In the genomic region with DNA sequence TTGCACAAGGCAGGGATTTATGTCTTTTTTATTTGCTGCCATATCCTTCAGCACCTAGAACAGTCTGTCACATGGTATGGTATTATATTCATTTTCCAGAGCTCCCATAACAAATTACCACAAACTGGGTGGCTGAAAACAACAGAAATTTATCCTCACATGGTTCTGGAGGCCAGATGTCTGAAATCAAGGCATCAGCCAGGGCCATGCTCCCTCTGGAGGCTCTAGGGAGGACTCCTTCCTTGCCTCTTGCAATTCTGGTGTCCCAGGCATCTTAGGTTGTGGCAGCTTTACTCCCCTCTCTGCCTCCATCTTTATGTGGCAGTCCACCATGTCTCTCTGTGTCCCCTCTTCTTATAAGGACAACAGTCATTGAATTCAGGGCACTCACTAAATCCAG, we compare ENCODE assay signal across 19 cellular contexts. TPM values are rescaled to one million over a fixed set of nuclear protein-coding genes. Genes with fewer than 3 reads are reported as not detected.
DNase-seq lines count a peak whose midpoint lies in the region; ATAC-seq, FAIRE-seq and TF ChIP-seq lines count a peak whose summit lies in the region.
"Had no signal": no experiment of that assay in that cellular context is flagged by ENCODE, and none has a peak within 500 bp of the region (broad histone marks: within the 10 kb centered on the region; RNA-seq: fewer than 3 reads in every experiment).

No MANE protein-coding gene starts in this region.

- no TSS peak for BruUV-seq in K562 (replicated peaks; lab: Mats Ljungman, UMichigan)

- no peak overlapping the region for H4K8ac ChIP-seq in trophoblast cell (ENCODE audit: low read depth, low read length)

- peaks cover 42% of the 10 kb centered on the region for H3F3A ChIP-seq in GM23248 (ENCODE audit: insufficient read depth)

- H4K12ac ChIP-seq in trophoblast cell (ENCODE audit: low read depth, low read length), result no peak overlapping the region

- H3K14ac ChIP-seq in trophoblast cell (ENCODE audit: low read length), result no peak overlapping the region

- H3K9me3 ChIP-seq in GM23248 (ENCODE audit: low read depth), result no peaks in the 10 kb centered on the region
- no peaks in the 10 kb centered on the region for H3K9me3 ChIP-seq in K562 (replicated peaks; ENCODE audit: control insufficient read depth, insufficient read depth, low read depth, low read length)
- H3K9me3 ChIP-seq in trophoblast cell (ENCODE audit: insufficient read depth, low read depth, low read length), result no peaks in the 10 kb centered on the region
- H3K9me3 ChIP-seq: BLaER1, left lung, sigmoid colon had no signal

- no peaks in the 10 kb centered on the region for H3K36me3 ChIP-seq in GM23248 (ENCODE audit: low read depth)
- H3K36me3 ChIP-seq in K562 (ENCODE audit: control insufficient read depth, insufficient read depth, low read length), result no peaks in the 10 kb centered on the region
- no peaks in the 10 kb centered on the region for H3K36me3 ChIP-seq in trophoblast cell (ENCODE audit: control insufficient read depth in 1 of 2, insufficient read depth in 2 of 2, low read length in 2 of 2)
- H3K36me3 ChIP-seq: BLaER1, left lung, sigmoid colon had no signal

- no peaks in the 10 kb centered on the region for H3K79me1 ChIP-seq in trophoblast cell (ENCODE audit: low read length)

- H4K20me1 ChIP-seq in GM23248 (ENCODE audit: insufficient read depth) (no peaks in the 10 kb centered on the region), K562 (replicated peaks; ENCODE audit: control insufficient read depth, insufficient read depth, low read length) (no peaks in the 10 kb centered on the region)
- H4K20me1 ChIP-seq: BLaER1 had no signal

- intact Hi-C loops in K562 (cut with micrococcal nuclease), result no loop called here

- H2AFZ ChIP-seq in GM23248, result no peak overlapping the region
- no peak overlapping the region for H2AFZ ChIP-seq in K562 (ENCODE audit: low read depth, low read length)
- no peak overlapping the region for H2AFZ ChIP-seq in trophoblast cell (ENCODE audit: insufficient read depth, low read length, poor library complexity)

- no peak overlapping the region for H3K18ac ChIP-seq in trophoblast cell (ENCODE audit: low read length)

- H2AK5ac ChIP-seq in trophoblast cell (ENCODE audit: low read length), result no peak overlapping the region

- in situ Hi-C loops in GM23248 (cut with MboI) (no loop called here), K562 (cut with MboI) (no loop called here)

- no peak for TF ChIP-seq EP300 in K562 (IDR thresholded peaks at IDR 0.05; ENCODE audit: low read length)

- no peak for FAIRE-seq in K562 (lab: Jason Lieb, UNC)

- POLR2A ChIA-PET in K562 (lab: Yijun Ruan, JAX), result no interaction called here

- H2BK12ac ChIP-seq in trophoblast cell (ENCODE audit: low read length), result no peak overlapping the region

- no peaks in the 10 kb centered on the region for H3K9me2 ChIP-seq in GM23248 (ENCODE audit: insufficient read depth)

- CTCF ChIA-PET in K562 (lab: Yijun Ruan, JAX; ENCODE audit: low intra/inter-chr PET ratio), result no interaction called here

- no peak overlapping the region for H3K4ac ChIP-seq in trophoblast cell (ENCODE audit: low read depth, low read length)

- H3K4me2 ChIP-seq in GM23248 (ENCODE audit: unreplicated experiment), result no peak overlapping the region
- H3K4me2 ChIP-seq in K562 (ENCODE audit: insufficient read depth, low read length), result no peak overlapping the region
- no peak overlapping the region for H3K4me2 ChIP-seq in trophoblast cell (ENCODE audit: low read length)
- H3K4me2 ChIP-seq: BLaER1 had no signal

- no peak overlapping the region for H4K91ac ChIP-seq in trophoblast cell (ENCODE audit: low read depth, low read length)

- no peak overlapping the region for H2BK5ac ChIP-seq in trophoblast cell (ENCODE audit: low read depth, low read length, poor library complexity)

- no peak overlapping the region for H2BK120ac ChIP-seq in trophoblast cell (ENCODE audit: insufficient read depth, low read length, poor library complexity)

- peak; percentile 46; the same call in 2 of the 3 replicates for ATAC-seq in K562
- ATAC-seq in GM18498 (IDR thresholded peaks at IDR 0.05; ENCODE audit: unreplicated experiment), result no peak
- ATAC-seq: activated CD4-positive, CD25-positive, alpha-beta regulatory T cell treated with anti-CD3 and anti-CD28 coated beads, Interleukin-2, amount 50 U/mL, for 24 hours; effector memory CD8-positive, alpha-beta T cell; left lung had no signal

- H3K27ac ChIP-seq in GM23248 (peak overlapping the region; percentile 87; the same call in 1 of the 2 replicates), K562 (ENCODE audit: extremely low read depth, low read depth, low read length) (no peak overlapping the region), trophoblast cell (ENCODE audit: low read depth, low read length) (no peak overlapping the region)
- H3K27ac ChIP-seq: BLaER1, left lung, sigmoid colon had no signal

- H3K23ac ChIP-seq in trophoblast cell (ENCODE audit: low read length), result no peak overlapping the region

- no peaks in the 10 kb centered on the region for H3K27me3 ChIP-seq in GM23248 (replicated peaks; ENCODE audit: insufficient read depth)
- peaks cover 2 to 10% of the 10 kb centered on the region in 2 experiments; a peak in 3 of 5 replicates for H3K27me3 ChIP-seq in K562 (ENCODE audit: control insufficient read depth in 2 of 2, insufficient read depth in 2 of 2, low read length in 2 of 2)
- H3K27me3 ChIP-seq in trophoblast cell (ENCODE audit: insufficient read depth, low read length), result no peaks in the 10 kb centered on the region
- H3K27me3 ChIP-seq: BLaER1, left lung, sigmoid colon had no signal

- H3K9ac ChIP-seq in GM23248, result no peak overlapping the region
- H3K9ac ChIP-seq in K562 (ENCODE audit: insufficient read depth in 1 of 2, low read depth in 2 of 2, low read length in 2 of 2), result no peak overlapping the region
- H3K9ac ChIP-seq in trophoblast cell (ENCODE audit: low read length), result no peak overlapping the region
- H3K9ac ChIP-seq: BLaER1 had no signal

- no peak overlapping the region for H3K4me3 ChIP-seq in GM23248
- no peak overlapping the region for H3K4me3 ChIP-seq in K562
- no peak overlapping the region for H3K4me3 ChIP-seq in trophoblast cell (ENCODE audit: low read depth, low read length)
- H3K4me3 ChIP-seq: BLaER1, left lung, sigmoid colon had no signal

- TF ChIP-seq POLR2A in K562 (conservative IDR thresholded peaks at IDR 0.05), result no peak

- H3K9me1 ChIP-seq in K562 (ENCODE audit: control insufficient read depth, insufficient read depth, low read length), result no peaks in the 10 kb centered on the region

- no peak for TF ChIP-seq CTCF in K562 (IDR thresholded peaks at IDR 0.05 in 2 of 3, conservative IDR thresholded peaks at IDR 0.05 in 1 of 3; ENCODE audit: insufficient read depth in 2 of 3, low read depth in 1 of 3, low read length in 3 of 3)

- peaks cover 51% of the 10 kb centered on the region for H3K79me2 ChIP-seq in GM23248 (ENCODE audit: insufficient read depth)
- H3K79me2 ChIP-seq in K562 (ENCODE audit: control insufficient read depth, insufficient read depth, low read length), result no peaks in the 10 kb centered on the region
- no peaks in the 10 kb centered on the region for H3K79me2 ChIP-seq in trophoblast cell (ENCODE audit: control insufficient read depth, insufficient read depth, low read length, poor library complexity)

- peak; percentile 17 for DNase-seq in AG08395 (ENCODE audit: low spot score)
- DNase-seq in GM23248, result peak; percentile 43
- DNase-seq in K562 (ENCODE audit: extremely low read depth in 1 of 4, low spot score in 3 of 4), result no peak
- peak; percentile 38 for DNase-seq in iris pigment epithelial cell (ENCODE audit: low read depth)
- no peak for DNase-seq in activated CD4-positive, CD25-positive, alpha-beta regulatory T cell treated with anti-CD3 and anti-CD28 coated beads, Interleukin-2, amount 50 U/mL, for 72 hours
- DNase-seq in trophoblast cell, result no peak
- DNase-seq in LoVo (ENCODE audit: low spot score), result no peak
- DNase-seq: effector memory CD8-positive, alpha-beta T cell; left lung; NCI-H2081 treated with DMSO at 0.1 percent for 48 hours; NCI-H510A treated with DMSO at 0.1 percent for 48 hours; nucleus accumbens; SHP77 treated with DMSO at 0.1 percent for 48 hours; sigmoid colon; stimulated activated CD4-positive, alpha-beta T cell treated with anti-CD3 and anti-CD28 coated beads, Interleukin-2, amount 100 ng/mL, for 24 hours had no signal

- H3K4me1 ChIP-seq in GM23248 (ENCODE audit: insufficient read depth), result peaks cover 45% of the 10 kb centered on the region
- H3K4me1 ChIP-seq in K562 (replicated peaks in 1 of 2; ENCODE audit: control insufficient read depth in 2 of 2, insufficient read depth in 2 of 2, low read length in 2 of 2), result peaks cover 0 to 10% of the 10 kb centered on the region in 2 experiments; a peak in 3 of 5 replicates
- H3K4me1 ChIP-seq in trophoblast cell (ENCODE audit: control insufficient read depth in 1 of 2, insufficient read depth in 2 of 2, low read length in 2 of 2), result peaks cover 0 to 7% of the 10 kb centered on the region in 2 experiments
- H3K4me1 ChIP-seq: BLaER1, left lung had no signal

- 0 out of 4 replicates have a peak, but pooled peaks of 1 of the 2 experiments have one; percentile 13 for TF ChIP-seq RAD21 in K562 (CRISPR knock-in tag; conservative IDR thresholded peaks at IDR 0.05 in 1 of 2, IDR thresholded peaks at IDR 0.05 in 1 of 2)

TF ChIP-seq in K562, 482 proteins besides CTCF, POLR2A, EP300 and RAD21 (continues in another document):
- TF ChIP-seq ETV1 (tag; conservative IDR thresholded peaks at IDR 0.05; ENCODE audit: low read depth), result no peak
- TF ChIP-seq NBN (IDR thresholded peaks at IDR 0.05; ENCODE audit: low read depth), result no peak

RNA-seq across cellular contexts. Expression of gene MET, which starts 43.1 kb away (rescaled TPM):
- 62.3 and 68.8 TPM in 2 replicates for total RNA-seq in GM23248 (2014; rRNA removed; shearing (Covaris generic))
- polyA plus RNA-seq in GM23248 (2016; fragmentation: Nextera tagmentation; extraction: Ambion mirVana) (25.3 and 27.6 TPM in 2 replicates), K562 (2011; rRNA removed) (0.22 and 2.4 TPM in 2 replicates), K562 (2014; fragmentation: Illumina TruSeq; extraction: Trizol) (1.1 and 1.3 TPM in 2 replicates), K562 (2014; fragmentation: Nextera tagmentation; extraction: Ambion mirVana) (1 to 10 TPM; 1.3 to 1.5 TPM), K562 (2014; rRNA removed) (0.47 and 0.90 TPM in 2 replicates)
- total RNA-seq in K562 (2011; cell fraction: chromatin; rRNA removed; ENCODE audit: low replicate concordance), result 0.97 and 1.1 TPM in 2 replicates
- 0.66 and 0.83 TPM in 2 replicates for total RNA-seq in K562 (2011; cell fraction: nucleolus; rRNA removed)
- total RNA-seq in K562 (2011; cell fraction: nucleoplasm; rRNA removed), result 1.3 and 1.9 TPM in 2 replicates
- total RNA-seq in K562 (2014; rRNA removed) (0.86 and 1.5 TPM in 2 replicates), K562 (2014; rRNA removed; fragmentation: Illumina TruSeq; extraction: Trizol) (0.70 and 0.84 TPM in 2 replicates), K562 (2015; rRNA removed; fragmentation: Illumina TruSeq; extraction: Trizol) (0.83 and 1.1 TPM in 2 replicates), K562 (2021) (0.65 and 1.2 TPM in 2 replicates)
- polyA plus RNA-seq in K562 (2011; cell fraction: cytosol; rRNA removed), result 0.21 and 0.69 TPM in 2 replicates
- 0.48 and 0.97 TPM in 2 replicates for polyA plus RNA-seq in K562 (2011; cell fraction: nucleus; rRNA removed)
- 1.5 and 2.0 TPM in 2 replicates for polyA plus RNA-seq in K562 (2012)
- polyA minus RNA-seq in K562 (2011; rRNA and poly(A)+ RNA removed), result 0.90 and 2.0 TPM in 2 replicates
- 1.0 and 1.3 TPM in 2 replicates for polyA minus RNA-seq in K562 (2011; cell fraction: cytosol; rRNA and poly(A)+ RNA removed)
- polyA minus RNA-seq in K562 (2011; cell fraction: nucleus; rRNA and poly(A)+ RNA removed), result 1.3 and 2.2 TPM in 2 replicates
- 16.2 and 16.3 TPM in 2 replicates for polyA plus RNA-seq in trophoblast cell (2013)
- polyA plus RNA-seq: IgD-negative memory B cell had no signal

Comparison
In these comparisons a context has a peak if more than half of its experiments do, and no peak if none do; other contexts are left out.
1. DNase-seq: peak in AG08395 (single experiment), GM23248 (single experiment) and iris pigment epithelial cell (single experiment); none in K562 (0 of 4), activated CD4-positive, CD25-positive, alpha-beta regulatory T cell treated with anti-CD3 and anti-CD28 coated beads, Interleukin-2, amount 50 U/mL, for 72 hours (single experiment), trophoblast cell (0 of 2) and LoVo (single experiment).
2. RNA of gene MET, which starts 43.1 kb away (total RNA-seq): 62.3 to 68.8 TPM in GM23248; 0.65 to 1.9 TPM in K562; every median in the first group is over 10 times any median in the second.